In genomic region chr10:11823989-11824346, GRCh38 we compare ENCODE assay signal across 8 cellular contexts. TPM values are rescaled to one million over a fixed set of nuclear protein-coding genes. Genes with fewer than 3 reads are reported as not detected.
DNase-seq lines count a peak whose midpoint lies in the region; ATAC-seq and TF ChIP-seq lines count a peak whose summit lies in the region.

No MANE protein-coding gene starts in this region.

- no peaks in the 10 kb centered on the region; the same call in 2 of the 3 replicates for H3K36me3 Mint-ChIP-seq in GM23338 (ENCODE audit: low read depth)

- H3K36me3 ChIP-seq in GM23338 (ENCODE audit: insufficient read depth) (no peaks in the 10 kb centered on the region), gastroesophageal sphincter (no peaks in the 10 kb centered on the region)

- H3K9me2 ChIP-seq in GM23338 (ENCODE audit: insufficient read depth): no peaks in the 10 kb centered on the region

- DNase-seq in GM23338 (ENCODE audit: low spot score): no peak
- DNase-seq in skeletal muscle cell (ENCODE audit: low read depth): no peak
- DNase-seq in NCI-H748 treated with DMSO at 0.1 percent for 48 hours (lab: John Stamatoyannopoulos, UW): no peak
- no peak for DNase-seq in nucleus accumbens (lab: John Stamatoyannopoulos, UW)

- H3K27ac Mint-ChIP-seq in GM23338: no peak overlapping the region

- peaks cover 17% of the 10 kb centered on the region for H3K4me1 Mint-ChIP-seq in GM23338

- peaks cover 8% of the 10 kb centered on the region for H3K27me3 Mint-ChIP-seq in GM23338 (ENCODE audit: insufficient read depth, low read depth, poor library complexity)

- H4K20me1 ChIP-seq in GM23338 (replicated peaks; ENCODE audit: insufficient read depth): no peaks in the 10 kb centered on the region; the same call in 1 of the 2 replicates

- peaks cover 6% of the 10 kb centered on the region; the same call in 1 of the 2 replicates for H3F3A ChIP-seq in GM23338 (replicated peaks; ENCODE audit: low read depth)

- peak overlapping the region; percentile 96 for H3K4me2 ChIP-seq in GM23338

- no peak overlapping the region for H3K27ac ChIP-seq in GM23338 (ENCODE audit: low read depth)
- H3K27ac ChIP-seq in VCaP: peak overlapping the region; percentile 67; the same call in 1 of the 2 replicates
- H3K27ac ChIP-seq in gastroesophageal sphincter: peak overlapping the region in 2 of 4 donors; percentile 49 to 67

- no peaks in the 10 kb centered on the region for H3K9me3 Mint-ChIP-seq in GM23338

- peak overlapping the region; percentile 99 for H2AFZ ChIP-seq in GM23338

- peaks cover 11% of the 10 kb centered on the region for H3K4me1 ChIP-seq in GM23338 (ENCODE audit: insufficient read depth)
- peaks cover 0 to 21% (median 0%) of the 10 kb centered on the region in 3 donors for H3K4me1 ChIP-seq in gastroesophageal sphincter

- TF ChIP-seq POLR2A in gastroesophageal sphincter (IDR thresholded peaks at IDR 0.05): no peak

- H3K27me3 ChIP-seq in GM23338 (ENCODE audit: insufficient read depth): peaks cover 15% of the 10 kb centered on the region
- peaks cover 74% of the 10 kb centered on the region for H3K27me3 ChIP-seq in gastroesophageal sphincter

- peaks cover 12% of the 10 kb centered on the region for H3K79me2 ChIP-seq in GM23338 (replicated peaks; ENCODE audit: insufficient read depth)

- H3K4me3 ChIP-seq in GM23338 (peak overlapping the region; percentile 90), gastroesophageal sphincter (peak overlapping the region; percentile 40 to 71), skeletal muscle cell (ENCODE audit: low read depth, low read length) (peak overlapping the region; percentile 71)

- H3K9me3 ChIP-seq in gastroesophageal sphincter: no peaks in the 10 kb centered on the region

- 24 to 35% methylated on average over 6 of the region's 6 CpGs for WGBS in gastroesophageal sphincter (ENCODE audit: low coverage in 1 of 2), 2 donors

- ATAC-seq in GM23338 (no peak), gastroesophageal sphincter (no peak), HG02981 (IDR thresholded peaks at IDR 0.05; ENCODE audit: unreplicated experiment) (no peak), HG03460 (IDR thresholded peaks at IDR 0.05; ENCODE audit: unreplicated experiment) (no peak)

- no peak for TF ChIP-seq CTCF in GM23338 (conservative IDR thresholded peaks at IDR 0.05; ENCODE audit: low read depth in 2 of 2)
- TF ChIP-seq CTCF in VCaP (conservative IDR thresholded peaks at IDR 0.05): no peak
- no peak for TF ChIP-seq CTCF in gastroesophageal sphincter (IDR thresholded peaks at IDR 0.05)

- TF ChIP-seq EP300 in gastroesophageal sphincter (IDR thresholded peaks at IDR 0.05): no peak

- peak overlapping the region; percentile 85 for H3K4me3 Mint-ChIP-seq in GM23338

TF ChIP-seq in GM23338, 12 proteins besides CTCF, POLR2A, EP300 and RAD21:
- TF ChIP-seq EZH2phosphoT487 (IDR thresholded peaks at IDR 0.05; ENCODE audit: unreplicated experiment) (no peak), POLR2AphosphoS5 (IDR thresholded peaks at IDR 0.05; ENCODE audit: low read depth) (no peak)

RNA-seq across cellular contexts. Expression of gene PROSER2, which starts 0.8 kb away (rescaled TPM):
- 5.6 and 10.8 TPM in 2 replicates for total RNA-seq in GM23338 (2014; rRNA removed; shearing (Covaris generic))
- 3.7 and 4.2 TPM in 2 replicates for polyA plus RNA-seq in GM23338 (2016; fragmentation: Nextera tagmentation; extraction: Ambion mirVana)
- total RNA-seq in gastroesophageal sphincter: 10 to 100 TPM in 1 of 4 donors, 1 to 10 TPM in 2, under 1 TPM in 1; 0.62 to 10.3 (median 1.8) TPM
